ENCODE assay signal across 8 cellular contexts in the genomic region with DNA sequence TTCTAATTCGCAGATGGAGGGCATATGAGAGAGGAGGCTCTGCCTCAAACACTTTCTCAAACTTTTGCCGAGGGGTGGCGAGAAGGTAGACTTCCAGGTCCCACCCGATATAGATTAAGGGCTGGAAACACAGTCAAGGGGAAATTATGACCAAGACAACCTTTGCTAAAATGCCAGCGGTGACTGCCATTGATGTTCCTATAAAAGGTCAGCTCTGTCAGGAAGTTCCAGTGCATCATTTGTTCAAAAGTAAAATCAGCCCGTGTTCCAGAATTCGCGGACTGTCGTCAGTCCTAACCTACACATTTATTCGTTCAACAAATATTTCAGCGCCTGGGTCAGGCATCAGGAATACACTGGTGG. TPM values are rescaled to one million over a fixed set of nuclear protein-coding genes. Genes with fewer than 3 reads are reported as not detected.
A peak's percentile ranks its signal among the peaks of the same experiment; 100 is the strongest.
DNase-seq lines count a peak whose midpoint lies in the region; ATAC-seq and TF ChIP-seq lines count a peak whose summit lies in the region.

No MANE protein-coding gene starts in this region.

- no peak for ATAC-seq in CD4-positive, CD25-positive, alpha-beta regulatory T cell (ENCODE audit: low read depth in 2 of 2)
- no peak for ATAC-seq in lower lobe of right lung
- no peak for ATAC-seq in HG02884 (IDR thresholded peaks at IDR 0.05; ENCODE audit: unreplicated experiment)

- H3K4me1 ChIP-seq in CD4-positive, CD25-positive, alpha-beta regulatory T cell (ENCODE audit: control insufficient read depth, insufficient read depth, low read length, poor library complexity, severe bottlenecking): peaks cover 42% of the 10 kb centered on the region
- peaks cover 33% of the 10 kb centered on the region for H3K4me1 ChIP-seq in lower lobe of right lung
- peaks cover 0 to 3% of the 10 kb centered on the region in 2 donors for H3K4me1 ChIP-seq in uterus

- TF ChIP-seq CTCF in brain (conservative IDR thresholded peaks at IDR 0.05) (no peak), lower lobe of right lung (IDR thresholded peaks at IDR 0.05) (no peak), uterus (IDR thresholded peaks at IDR 0.05) (no peak)

- H3K9me3 ChIP-seq in CD4-positive, CD25-positive, alpha-beta regulatory T cell (ENCODE audit: control insufficient read depth in 2 of 2, low read length in 2 of 2): no peaks in the 10 kb centered on the region
- H3K9me3 ChIP-seq in lower lobe of right lung (no peaks in the 10 kb centered on the region), uterus (no peaks in the 10 kb centered on the region)

- intact Hi-C loops in lower lobe of right lung (cut with DNase I) (no loop called here), uterus (cut with DNase I; ENCODE audit: low total_unique reads) (no loop called here)

- no peak for TF ChIP-seq POLR2A in uterus (IDR thresholded peaks at IDR 0.05)

- H3K27me3 Mint-ChIP-seq in CD4-positive, CD25-positive, alpha-beta regulatory T cell: peaks cover 11% of the 10 kb centered on the region
- H3K27me3 Mint-ChIP-seq in brain: peaks cover 9% of the 10 kb centered on the region

- H3K4me3 Mint-ChIP-seq in CD4-positive, CD25-positive, alpha-beta regulatory T cell: peak overlapping the region; percentile 95 to 98 (median 98)
- H3K4me3 Mint-ChIP-seq in brain: peak overlapping the region; percentile 92 to 99 (median 97)

- H3K4me3 ChIP-seq in CD4-positive, CD25-positive, alpha-beta regulatory T cell (ENCODE audit: low read depth, low read length): peak overlapping the region; percentile 88
- peak overlapping the region; percentile 67 for H3K4me3 ChIP-seq in Jurkat, Clone E6-1 (ENCODE audit: low read length)
- H3K4me3 ChIP-seq in lower lobe of right lung: peak overlapping the region; percentile 83
- H3K4me3 ChIP-seq in uterus: peak overlapping the region; percentile 77 to 96

- H3K9me3 Mint-ChIP-seq in CD4-positive, CD25-positive, alpha-beta regulatory T cell: no peaks in the 10 kb centered on the region
- peaks cover 4 to 19% (median 10%) of the 10 kb centered on the region in 5 experiments for H3K9me3 Mint-ChIP-seq in brain

- H3K4me1 Mint-ChIP-seq in CD4-positive, CD25-positive, alpha-beta regulatory T cell: peaks cover 26 to 49% (median 37%) of the 10 kb centered on the region in 4 donors
- peaks cover 39% of the 10 kb centered on the region for H3K4me1 Mint-ChIP-seq in brain

- H3K36me3 ChIP-seq in CD4-positive, CD25-positive, alpha-beta regulatory T cell (ENCODE audit: control insufficient read depth, insufficient read depth, low read length): peaks cover 2% of the 10 kb centered on the region
- H3K36me3 ChIP-seq in lower lobe of right lung (no peaks in the 10 kb centered on the region), uterus (no peaks in the 10 kb centered on the region)

- DNase-seq in CD4-positive, CD25-positive, alpha-beta regulatory T cell: no peak
- no peak for DNase-seq in Jurkat, Clone E6-1 (ENCODE audit: low read depth, low spot score)
- DNase-seq in lower lobe of right lung: no peak
- DNase-seq in uterus: no peak
- no peak for DNase-seq in ACHN
- no peak for DNase-seq in kidney glomerular epithelial cell (lab: John Stamatoyannopoulos, UW)

- peak overlapping the region; percentile 95 for H3K27ac ChIP-seq in CD4-positive, CD25-positive, alpha-beta regulatory T cell (ENCODE audit: insufficient read depth, low read length, poor library complexity, severe bottlenecking)
- peak overlapping the region; percentile 98 for H3K27ac ChIP-seq in lower lobe of right lung
- H3K27ac ChIP-seq in uterus: peak overlapping the region; percentile 90 to 98

- H3K27ac Mint-ChIP-seq in CD4-positive, CD25-positive, alpha-beta regulatory T cell: peak overlapping the region; percentile 57 to 98 (median 97)
- peak overlapping the region; percentile 89 to 99 (median 99) for H3K27ac Mint-ChIP-seq in brain

- in situ Hi-C loops in ACHN (cut with HindIII; ENCODE audit: low pct_ligation_motif_present, low pct_unique_long_range_greater_than_20kb, low sequenced_read_pairs): no loop called here

- H3K27me3 ChIP-seq in CD4-positive, CD25-positive, alpha-beta regulatory T cell (ENCODE audit: control insufficient read depth, insufficient read depth, low read length): no peaks in the 10 kb centered on the region
- no peaks in the 10 kb centered on the region for H3K27me3 ChIP-seq in lower lobe of right lung (ENCODE audit: low read depth)
- H3K27me3 ChIP-seq in uterus: no peaks in the 10 kb centered on the region

- H3K36me3 Mint-ChIP-seq in CD4-positive, CD25-positive, alpha-beta regulatory T cell: no peaks in the 10 kb centered on the region
- H3K36me3 Mint-ChIP-seq in brain: peaks cover 34% of the 10 kb centered on the region

RNA-seq across cellular contexts. Expression of a gene that starts 0.8 kb away (rescaled TPM):
- 189 TPM for total RNA-seq in CD4-positive, CD25-positive, alpha-beta regulatory T cell
- polyA plus RNA-seq in CD4-positive, CD25-positive, alpha-beta regulatory T cell: 10 to 100 TPM; 57.9 to 75.2 (median 60.1) TPM
- 111 TPM for polyA plus RNA-seq in Jurkat, Clone E6-1 (2012; ENCODE audit: insufficient read depth, insufficient read length)
- 74.0 TPM for polyA plus RNA-seq in brain (ENCODE audit: insufficient read depth, low read depth, low replicate concordance)
- 190 TPM for total RNA-seq in lower lobe of right lung
- total RNA-seq in uterus: 100 to 1,000 TPM; 106 to 357 (median 257) TPM
